In genomic region chr7:2301510-2301860, GRCh38 we compare ENCODE assay signal across 21 cellular contexts. TPM values are rescaled to one million over a fixed set of nuclear protein-coding genes. Genes with fewer than 3 reads are reported as not detected.
DNase-seq lines count a peak whose midpoint lies in the region; ATAC-seq, FAIRE-seq and TF ChIP-seq lines count a peak whose summit lies in the region.
"Had no signal": no experiment of that assay in that cellular context is flagged by ENCODE, and none has a peak within 500 bp of the region (broad histone marks: within the 10 kb centered on the region; RNA-seq: fewer than 3 reads in every experiment).

No MANE protein-coding gene starts in this region.

- H3K14ac ChIP-seq in H1 (ENCODE audit: insufficient read length) = no peak overlapping the region

- H3K79me1 ChIP-seq in H1 (ENCODE audit: low read depth, low read length) = no peaks in the 10 kb centered on the region; the same call in 1 of the 2 replicates

- no peaks in the 10 kb centered on the region for H3K27me3 Mint-ChIP-seq in T-cell

- H3K27ac ChIP-seq in DOHH2 (ENCODE audit: low read depth, low read length) = peak overlapping the region; percentile 6; the same call in 1 of the 2 replicates
- H3K27ac ChIP-seq in HUES6 (ENCODE audit: low read depth, low read length) = peak overlapping the region; percentile 8
- peak overlapping the region; percentile 83 for H3K27ac ChIP-seq in H1 (ENCODE audit: low read depth, low read length)
- H3K27ac ChIP-seq: gastrocnemius medialis, KMS-11, right atrium auricular region, VCaP had no signal

- no peak overlapping the region for H2AFZ ChIP-seq in H1 (ENCODE audit: low read length)

- no peak for TF ChIP-seq RAD21 in H1 (IDR thresholded peaks at IDR 0.05 in 1 of 2, conservative IDR thresholded peaks at IDR 0.05 in 1 of 2; ENCODE audit: low read depth in 2 of 2, low read length in 2 of 2)

- H3K9me3 Mint-ChIP-seq in T-cell = no peaks in the 10 kb centered on the region

- no peak overlapping the region for H2BK120ac ChIP-seq in H1 (replicated peaks; ENCODE audit: low read depth, low read length)

- H3K36me3 ChIP-seq in DOHH2 (ENCODE audit: control insufficient read depth, low read length) = no peaks in the 10 kb centered on the region
- H3K36me3 ChIP-seq in HUES6 (ENCODE audit: control insufficient read depth, insufficient read depth, low read length) = no peaks in the 10 kb centered on the region
- no peaks in the 10 kb centered on the region for H3K36me3 ChIP-seq in H1 (ENCODE audit: control insufficient read depth in 2 of 4, insufficient read depth in 4 of 4, low read length in 3 of 4)
- H3K36me3 ChIP-seq: gastrocnemius medialis, right atrium auricular region had no signal

- no peak overlapping the region for H3K4me3 Mint-ChIP-seq in T-cell

- peak overlapping the region; percentile 97; the same call in 1 of the 2 replicates for H2BK20ac ChIP-seq in H1 (ENCODE audit: low read length)

- 0 out of 2 replicates have a peak overlapping the region, but pooled peaks have one; percentile 12 for H2BK15ac ChIP-seq in H1 (ENCODE audit: low read length)

- CTCF ChIA-PET in H1 (lab: Charles Lee; ENCODE audit: partially characterized antibody) (interaction anchor here (1.3 to 2.1 kb wide), 2 partner anchors 14 to 54 kb away, joined by 3 to 6 read pairs; no protein-coding TSS in a partner anchor), T-cell (lab: Charles Lee) (interaction anchor here in 1 of 2 donors (0.5 kb wide), 2 partner anchors 46 to 126 kb away, joined by 4 to 7 read pairs; no protein-coding TSS in a partner anchor)

- POLR2A ChIA-PET in H1 (lab: Charles Lee; ENCODE audit: partially characterized antibody) (interaction anchor here (0.8 to 2.8 kb wide), 21 partner anchors 9 to 128 kb away, joined by 3 to 29 read pairs (median 5); partner anchors contain the start of genes EIF3B, MRM2, NUDT1 and SNX8), T-cell (lab: Charles Lee) (no interaction called here)

- H4K20me1 ChIP-seq in DOHH2 (ENCODE audit: control insufficient read depth, insufficient read depth, low read depth, low read length) = no peaks in the 10 kb centered on the region
- peaks cover 0 to 1% of the 10 kb centered on the region in 2 experiments for H4K20me1 ChIP-seq in H1 (replicated peaks in 1 of 2; ENCODE audit: control insufficient read depth in 1 of 2, insufficient read depth in 2 of 2, low read length in 2 of 2)

- 0 out of 2 replicates have a peak overlapping the region, but pooled peaks have one; percentile 6 for H3K4me3 ChIP-seq in DOHH2 (ENCODE audit: low read length)
- H3K4me3 ChIP-seq in HUES6 (ENCODE audit: low read depth, low read length) = no peak overlapping the region
- no peak overlapping the region; a peak in 1 of 8 replicates for H3K4me3 ChIP-seq in H1 (ENCODE audit: extremely low read depth in 1 of 4, insufficient read depth in 2 of 4, low read depth in 3 of 4, low read length in 4 of 4)
- H3K4me3 ChIP-seq: gastrocnemius medialis, right atrium auricular region had no signal

- no peak for DNase-seq in H1 (ENCODE audit: low read depth in 1 of 2, low spot score in 2 of 2)
- peak; percentile 11 for DNase-seq in myocyte (ENCODE audit: low read depth)
- DNase-seq in T-cell = no peak
- no peak for DNase-seq in NOMO-1 treated with dmso at 0.1 percent for 144 hours (lab: John Stamatoyannopoulos, UW; ENCODE audit: unreplicated experiment)
- no peak for DNase-seq in activated CD8-positive, alpha-beta memory T cell treated with anti-CD3 and anti-CD28 coated beads, Interleukin-2, amount 50 U/mL, for 4 hours
- no peak for DNase-seq in middle frontal gyrus (ENCODE audit: extremely low spot score, low spot score)
- DNase-seq: activated CD8-positive, alpha-beta memory T cell treated with anti-CD3 and anti-CD28 coated beads for 24 hours; anterior cingulate cortex; gastrocnemius medialis; NCI-H1105 treated with DMSO at 0.1 percent for 48 hours; NCI-H774; nucleus accumbens; SW 1271 had no signal

- H3K9ac ChIP-seq in HUES6 (ENCODE audit: low read length) = no peak overlapping the region
- H3K9ac ChIP-seq in H1 (replicated peaks in 1 of 4; ENCODE audit: extremely low read depth in 1 of 4, low read depth in 3 of 4, low read length in 3 of 4) = peak overlapping the region in 2 of 4 experiments; percentile 51 to 58; a peak in 3 of 7 replicates
- H3K9ac ChIP-seq: KMS-11 had no signal

- H3K36me3 Mint-ChIP-seq in T-cell = no peaks in the 10 kb centered on the region

- peaks cover 71% of the 10 kb centered on the region for H3K79me2 ChIP-seq in DOHH2 (ENCODE audit: control insufficient read depth, low read length)
- H3K79me2 ChIP-seq in H1 (ENCODE audit: control insufficient read depth in 1 of 2, insufficient read depth in 2 of 2, low read length in 2 of 2) = peaks cover 0 to 49% of the 10 kb centered on the region in 2 experiments; a peak in 3 of 4 replicates

- H2AK5ac ChIP-seq in H1 (ENCODE audit: low read depth, low read length) = peak overlapping the region; percentile 91; the same call in 1 of the 2 replicates

- TF ChIP-seq EP300 in H1 (IDR thresholded peaks at IDR 0.05; ENCODE audit: borderline replicate concordance in 1 of 2, low read depth in 2 of 2, low read length in 2 of 2) = peak in 1 of 2 experiments; percentile 78; a peak in 1 of 3 replicates

- H3K9me3 ChIP-seq in DOHH2 (ENCODE audit: control insufficient read depth, insufficient read depth, low read length) (0 out of 2 replicates have a peak, but pooled peaks cover 2% of the 10 kb centered on the region), HUES6 (ENCODE audit: control insufficient read depth, insufficient read depth, low read depth, low read length) (peaks cover 8% of the 10 kb centered on the region), H1 (ENCODE audit: insufficient read depth in 2 of 2, low read depth in 1 of 2, low read length in 1 of 2) (peaks cover 2 to 19% of the 10 kb centered on the region in 2 experiments; a peak in 2 of 4 replicates)
- H3K9me3 ChIP-seq: gastrocnemius medialis, right atrium auricular region had no signal

- H3K4ac ChIP-seq in H1 (replicated peaks; ENCODE audit: insufficient read length, low read depth, low read length) = no peak overlapping the region

- H3K9me2 ChIP-seq in DOHH2 (replicated peaks; ENCODE audit: control insufficient read depth, low read length) = no peaks in the 10 kb centered on the region

- ATAC-seq in T-cell (replicated peaks in 1 of 4) = no peak
- ATAC-seq: gastrocnemius medialis had no signal

- peaks cover 68% of the 10 kb centered on the region for H3K4me1 ChIP-seq in DOHH2 (ENCODE audit: control insufficient read depth, low read length)
- peaks cover 8% of the 10 kb centered on the region for H3K4me1 ChIP-seq in HUES6 (ENCODE audit: control insufficient read depth, insufficient read depth, low read length)
- H3K4me1 ChIP-seq in H1 (replicated peaks in 1 of 4; ENCODE audit: control insufficient read depth in 3 of 4, insufficient read depth in 4 of 4, low read length in 3 of 4) = peaks cover 3 to 13% (median 7%) of the 10 kb centered on the region in 4 experiments; a peak in 6 of 7 replicates
- H3K4me1 ChIP-seq: gastrocnemius medialis had no signal

- H4K5ac ChIP-seq in H1 (ENCODE audit: insufficient read length, low read depth, low read length) = peak overlapping the region; percentile 69

- H3F3A ChIP-seq in DOHH2 (ENCODE audit: control insufficient read depth, insufficient read depth) = peaks cover 20% of the 10 kb centered on the region

- WGBS in H1 (ENCODE audit: extremely low coverage in 1 of 2, insufficient coverage in 1 of 2, insufficient read length in 1 of 2, insufficient replicate concordance in 2 of 2, low coverage in 1 of 2, low lambda C conversion rate in 2 of 2, missing lambda C conversion rate in 1 of 2), 2 experiments = 57% methylated on average over 6 of the region's 6 CpGs; no CpG with 5 or more reads in 1 of the 2 experiments

- H3K23ac ChIP-seq in H1 (ENCODE audit: insufficient read length) = no peak overlapping the region

- no peak overlapping the region for H4K8ac ChIP-seq in H1 (ENCODE audit: extremely low read depth, insufficient read depth, low read length)

- TF ChIP-seq CTCF in DOHH2 (IDR thresholded peaks at IDR 0.05; ENCODE audit: low read depth, low read length, poor library complexity, severe bottlenecking) (no peak), H1 (IDR thresholded peaks at IDR 0.05; ENCODE audit: control extremely low read depth in 1 of 3, insufficient read depth in 1 of 3, low read depth in 1 of 3, low read length in 3 of 3) (no peak)

- H3K23me2 ChIP-seq in H1 (ENCODE audit: low read depth, low read length) = no peaks in the 10 kb centered on the region

- H3K27me3 ChIP-seq in DOHH2 (ENCODE audit: control insufficient read depth, low read length) (no peaks in the 10 kb centered on the region), HUES6 (ENCODE audit: control insufficient read depth, insufficient read depth, low read length) (no peaks in the 10 kb centered on the region), H1 (replicated peaks in 1 of 4; ENCODE audit: control insufficient read depth in 3 of 4, extremely low read depth in 1 of 4, insufficient read depth in 3 of 4, low read length in 3 of 4) (no peaks in the 10 kb centered on the region)
- H3K27me3 ChIP-seq: gastrocnemius medialis, right atrium auricular region had no signal

- no peak overlapping the region for H3K56ac ChIP-seq in H1 (replicated peaks; ENCODE audit: insufficient read length, low read depth, low read length)

- no peak for FAIRE-seq in H1 (lab: Jason Lieb, UNC)
- FAIRE-seq: colon, D721Med, RCC 7860 had no signal

- peak overlapping the region; percentile 42; the same call in 1 of the 2 replicates for H3K18ac ChIP-seq in H1 (ENCODE audit: extremely low read depth, low read length)

- peak overlapping the region; percentile 78 for H3K4me2 ChIP-seq in DOHH2 (ENCODE audit: low read length)
- H3K4me2 ChIP-seq in H1 (ENCODE audit: insufficient read depth in 1 of 2, low read depth in 2 of 2, low read length in 2 of 2) = peak overlapping the region; percentile 46 to 49
- H3K4me2 ChIP-seq: KMS-11 had no signal

- H2BK5ac ChIP-seq in H1 (ENCODE audit: low read depth, low read length) = peak overlapping the region; percentile 82

- peaks cover 4 to 17% (median 4%) of the 10 kb centered on the region in 3 donors for H3K4me1 Mint-ChIP-seq in T-cell

- peak overlapping the region; percentile 70 for H4K91ac ChIP-seq in H1 (replicated peaks; ENCODE audit: insufficient read length, low read length)

- H2BK12ac ChIP-seq in H1 (ENCODE audit: low read depth, low read length) = peak overlapping the region; percentile 93

- no peak for TF ChIP-seq POLR2A in H1 (IDR thresholded peaks at IDR 0.05; ENCODE audit: control extremely low read depth in 1 of 2, low read depth in 2 of 2, low read length in 2 of 2)

- H3K27ac Mint-ChIP-seq in T-cell = no peak overlapping the region

RNA-seq across cellular contexts. Expression of gene SNX8, which starts 12.8 kb away (rescaled TPM):
- total RNA-seq in H1 (2021; fragmentation: NEBNext Ultra II Directional; extraction: Animal tissue kit (Norgen Biotek cat#: 25700)) = 46.2 and 49.5 TPM in 2 replicates
- 69.2 and 70.8 TPM in 2 replicates for polyA plus RNA-seq in H1 (2011; rRNA removed)
- polyA plus RNA-seq in H1 (2011; cell fraction: cytosol; rRNA removed) = 43.8 TPM
- 87.4 TPM for polyA plus RNA-seq in H1 (2011; cell fraction: nucleus; rRNA removed)
- 24.9 to 55.7 TPM (median 48.9 TPM) in 4 replicates for polyA plus RNA-seq in H1 (2012, experiment 1 of 2)
- 15.1 TPM for polyA plus RNA-seq in H1 (2012, experiment 2 of 2)
- 13.0 TPM for polyA plus RNA-seq in H1 (2013, experiment 1 of 2)
- 12.5 TPM for polyA plus RNA-seq in H1 (2013, experiment 2 of 2)
- 76.9 and 104 TPM in 2 replicates for polyA minus RNA-seq in H1 (2011; rRNA and poly(A)+ RNA removed)
- 27.6 TPM for polyA minus RNA-seq in H1 (2011; cell fraction: cytosol; rRNA and poly(A)+ RNA removed)
- polyA minus RNA-seq in H1 (2011; cell fraction: nucleus; rRNA and poly(A)+ RNA removed) = 30.4 TPM
- total RNA-seq in myocyte (17.3 and 17.9 TPM in 2 replicates), T-cell (10 to 100 TPM in 2 of 5 donors, 1 to 10 TPM in 3; 8.4 to 14.6 (median 9.9) TPM)
- polyA plus RNA-seq in myocyte (2012) = 54.1 TPM

RNA-seq across cellular contexts. Expression of gene EIF3B, which starts 53.1 kb away (rescaled TPM):
- 306 and 316 TPM in 2 replicates for total RNA-seq in H1 (2021; fragmentation: NEBNext Ultra II Directional; extraction: Animal tissue kit (Norgen Biotek cat#: 25700))
- 167 and 211 TPM in 2 replicates for polyA plus RNA-seq in H1 (2011; rRNA removed)
- polyA plus RNA-seq in H1 (2011; cell fraction: cytosol; rRNA removed) = 181 TPM
- polyA plus RNA-seq in H1 (2011; cell fraction: nucleus; rRNA removed) = 316 TPM
- 268 to 336 TPM (median 277 TPM) in 4 replicates for polyA plus RNA-seq in H1 (2012, experiment 1 of 2)
- polyA plus RNA-seq in H1 (2012, experiment 2 of 2) = 155 TPM
- 177 TPM for polyA plus RNA-seq in H1 (2013, experiment 1 of 2)
- 161 TPM for polyA plus RNA-seq in H1 (2013, experiment 2 of 2)
- 182 and 192 TPM in 2 replicates for polyA minus RNA-seq in H1 (2011; rRNA and poly(A)+ RNA removed)
- polyA minus RNA-seq in H1 (2011; cell fraction: cytosol; rRNA and poly(A)+ RNA removed) = 142 TPM
- 129 TPM for polyA minus RNA-seq in H1 (2011; cell fraction: nucleus; rRNA and poly(A)+ RNA removed)
- 226 and 236 TPM in 2 replicates for total RNA-seq in myocyte
- polyA plus RNA-seq in myocyte (2012) = 168 TPM
- 100 to 1,000 TPM; 150 to 169 (median 165) TPM for total RNA-seq in T-cell

RNA-seq across cellular contexts. Expression of gene NUDT1, which starts 59.5 kb away (rescaled TPM):
- 76.1 and 85.2 TPM in 2 replicates for total RNA-seq in H1 (2021; fragmentation: NEBNext Ultra II Directional; extraction: Animal tissue kit (Norgen Biotek cat#: 25700))
- polyA plus RNA-seq in H1 (2011; rRNA removed) = 89.5 and 101 TPM in 2 replicates
- polyA plus RNA-seq in H1 (2011; cell fraction: cytosol; rRNA removed) = 97.8 TPM
- 69.8 TPM for polyA plus RNA-seq in H1 (2011; cell fraction: nucleus; rRNA removed)
- polyA plus RNA-seq in H1 (2012, experiment 1 of 2) = 103 to 158 TPM (median 150 TPM) in 4 replicates
- polyA plus RNA-seq in H1 (2012, experiment 2 of 2) = 122 TPM
- 52.9 TPM for polyA plus RNA-seq in H1 (2013, experiment 1 of 2)
- polyA plus RNA-seq in H1 (2013, experiment 2 of 2) = 59.3 TPM
- polyA minus RNA-seq in H1 (2011; rRNA and poly(A)+ RNA removed) = 29.5 and 36.6 TPM in 2 replicates
- 29.8 TPM for polyA minus RNA-seq in H1 (2011; cell fraction: cytosol; rRNA and poly(A)+ RNA removed)
- 20.8 TPM for polyA minus RNA-seq in H1 (2011; cell fraction: nucleus; rRNA and poly(A)+ RNA removed)
- total RNA-seq in myocyte (25.6 and 29.9 TPM in 2 replicates), T-cell (10 to 100 TPM; 12.0 to 29.7 (median 21.4) TPM)
- polyA plus RNA-seq in myocyte (2012) = 42.8 TPM

RNA-seq across cellular contexts. Expression of gene MRM2, which starts 59.5 kb away (rescaled TPM):
- total RNA-seq in H1 (2021; fragmentation: NEBNext Ultra II Directional; extraction: Animal tissue kit (Norgen Biotek cat#: 25700)) = 38.6 and 38.7 TPM in 2 replicates
- polyA plus RNA-seq in H1 (2011; rRNA removed) = 17.2 and 19.0 TPM in 2 replicates
- polyA plus RNA-seq in H1 (2011; cell fraction: cytosol; rRNA removed) = 26.2 TPM
- 20.0 TPM for polyA plus RNA-seq in H1 (2011; cell fraction: nucleus; rRNA removed)
- polyA plus RNA-seq in H1 (2012, experiment 1 of 2) = 36.9 to 43.2 TPM (median 37.8 TPM) in 4 replicates
- polyA plus RNA-seq in H1 (2012, experiment 2 of 2) = 19.2 TPM
- 28.5 TPM for polyA plus RNA-seq in H1 (2013, experiment 1 of 2)
- polyA plus RNA-seq in H1 (2013, experiment 2 of 2) = 29.2 TPM
- 26.9 and 29.8 TPM in 2 replicates for polyA minus RNA-seq in H1 (2011; rRNA and poly(A)+ RNA removed)
- polyA minus RNA-seq in H1 (2011; cell fraction: cytosol; rRNA and poly(A)+ RNA removed) = 13.9 TPM
- 13.0 TPM for polyA minus RNA-seq in H1 (2011; cell fraction: nucleus; rRNA and poly(A)+ RNA removed)
- 21.1 and 26.1 TPM in 2 replicates for total RNA-seq in myocyte
- polyA plus RNA-seq in myocyte (2012) = 31.5 TPM
- 10 to 100 TPM in 3 of 5 donors, 1 to 10 TPM in 2; 6.5 to 20.0 (median 17.9) TPM for total RNA-seq in T-cell

Comparison
In these comparisons a context has a peak if more than half of its experiments do, and no peak if none do; other contexts are left out.
1. H3K27ac ChIP-seq: peak in every context shown above with its lines; median percentile 83 in H1; 8 in HUES6; 6 in DOHH2.